Comparison of ENCODE assay signal across 8 cellular contexts in the genomic region with DNA sequence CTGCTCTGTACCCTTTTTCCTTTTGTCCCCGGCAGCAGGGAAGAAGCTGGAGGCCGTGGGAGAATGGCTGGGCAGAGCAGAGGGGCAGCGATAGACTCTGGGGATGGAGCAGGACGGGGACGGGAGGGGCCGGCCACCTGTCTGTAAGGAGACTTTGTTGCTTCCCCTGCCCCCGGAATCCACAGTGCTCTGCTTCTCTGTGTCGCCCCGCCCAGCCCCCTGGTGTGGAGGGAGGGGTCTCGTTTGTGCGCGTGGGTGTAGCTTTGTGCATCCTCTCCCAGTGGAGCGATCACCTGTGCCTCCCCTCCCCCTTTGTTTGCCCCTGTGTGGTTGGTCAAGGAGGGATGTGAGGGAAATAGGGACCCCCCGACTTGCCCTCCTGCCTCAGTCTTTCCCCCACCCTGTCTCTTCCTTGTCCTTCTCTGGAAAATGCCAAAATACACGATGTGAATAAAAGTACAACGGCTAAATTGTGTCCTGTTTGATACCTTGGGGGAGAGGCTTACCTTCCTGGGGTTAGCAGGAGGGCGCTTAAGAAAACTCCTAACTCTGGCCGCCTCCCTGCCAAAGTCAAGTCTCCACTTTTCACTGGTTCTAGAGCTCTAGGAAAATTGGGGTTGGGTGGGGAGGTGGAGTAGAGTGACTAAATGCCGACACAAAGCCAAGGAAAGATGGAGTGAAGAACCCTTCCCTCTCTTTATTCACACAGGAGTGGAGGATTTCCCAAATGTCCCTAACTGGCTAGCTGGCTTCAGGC. TPM values are rescaled to one million over a fixed set of nuclear protein-coding genes. Genes with fewer than 3 reads are reported as not detected.
DNase-seq lines count a peak whose midpoint lies in the region; ATAC-seq, FAIRE-seq and TF ChIP-seq lines count a peak whose summit lies in the region.

No MANE protein-coding gene starts in this region.

- ATAC-seq in IMR-90 (ENCODE audit: low read depth) (no peak), GM21619 (IDR thresholded peaks at IDR 0.05; ENCODE audit: unreplicated experiment) (no peak)
- no peak for ATAC-seq in naive thymus-derived CD8-positive, alpha-beta T cell

- DNase-seq in AG04450 (ENCODE audit: low read depth, low spot score) = no peak
- DNase-seq in IMR-90 = no peak
- DNase-seq in naive thymus-derived CD8-positive, alpha-beta T cell = peak in 6 of 10 donors; percentile 5 to 70 (median 27)
- no peak for DNase-seq in activated CD4-positive, CD25-positive, alpha-beta regulatory T cell treated with anti-CD3 and anti-CD28 coated beads, Interleukin-2, amount 50 U/mL, for 72 hours
- DNase-seq in activated CD4-positive, alpha-beta T cell treated with anti-CD3 and anti-CD28 coated beads for 48 hours = no peak
- DNase-seq in GM19239 (ENCODE audit: insufficient read length, low spot score) = no peak

- peaks cover 14% of the 10 kb centered on the region for H3K4me1 ChIP-seq in IMR-90 (ENCODE audit: control insufficient read depth, insufficient read depth, low read length)

- CTCF ChIA-PET in AG04450 (lab: Charles Lee) (interaction anchor here (0.8 kb wide), 1 partner anchor 31 kb away, joined by 8 read pairs; no protein-coding TSS in a partner anchor), IMR-90 (lab: Yijun Ruan, JAX) (no interaction called here)

- no peaks in the 10 kb centered on the region for H3K9me3 Mint-ChIP-seq in naive thymus-derived CD8-positive, alpha-beta T cell

- no peak overlapping the region for H3K56ac ChIP-seq in IMR-90 (ENCODE audit: extremely low read depth, insufficient read depth, low read length)

- H3K18ac ChIP-seq in IMR-90 (ENCODE audit: low read depth, low read length) = no peak overlapping the region

- dilution Hi-C loops in IMR-90 (cut with HindIII; ENCODE audit: low sequenced_read_pairs, unreplicated experiment) = no loop called here

- no peaks in the 10 kb centered on the region; the same call in 1 of the 2 replicates for H3K9me3 ChIP-seq in AG04450 (ENCODE audit: control insufficient read depth, insufficient read depth, low read length)
- H3K9me3 ChIP-seq in IMR-90 (ENCODE audit: control insufficient read depth, insufficient read depth, low read length) = no peaks in the 10 kb centered on the region

- peaks cover 5 to 49% (median 7%) of the 10 kb centered on the region in 3 donors for H3K36me3 Mint-ChIP-seq in naive thymus-derived CD8-positive, alpha-beta T cell

- no peak overlapping the region for H2BK20ac ChIP-seq in IMR-90 (ENCODE audit: low read depth, low read length)

- H4K91ac ChIP-seq in IMR-90 (ENCODE audit: insufficient read depth, low read depth, low read length) = peak overlapping the region; percentile 46; the same call in 1 of the 2 replicates

- H2AK5ac ChIP-seq in IMR-90 (ENCODE audit: low read depth, low read length) = peak overlapping the region; percentile 97; the same call in 1 of the 2 replicates

- H3K27ac ChIP-seq in AG04450 (ENCODE audit: low read depth, low read length) (no peak overlapping the region), IMR-90 (ENCODE audit: insufficient read depth, low read length) (peak overlapping the region; percentile 75; the same call in 1 of the 2 replicates), cingulate gyrus (ENCODE audit: low read depth, low read length) (peak overlapping the region; percentile 95)

- 0 out of 2 replicates have a peak, but pooled peaks cover 7% of the 10 kb centered on the region for H3K9me1 ChIP-seq in IMR-90 (ENCODE audit: insufficient read depth, low read length)

- BruUV-seq in IMR-90 (replicated peaks; lab: Mats Ljungman, UMichigan) = no TSS peak

- H3K4me3 ChIP-seq in AG04450 (ENCODE audit: low read depth, low read length) = peak overlapping the region; percentile 63
- no peak overlapping the region for H3K4me3 ChIP-seq in IMR-90 (ENCODE audit: insufficient read depth, low read depth, low read length)

- H3K9ac ChIP-seq in IMR-90 (ENCODE audit: low read depth, low read length) = peak overlapping the region; percentile 78; the same call in 1 of the 2 replicates

- peak overlapping the region; percentile 95 for H3K4me2 ChIP-seq in IMR-90 (ENCODE audit: low read depth, low read length)

- no peak for TF ChIP-seq POLR2A in IMR-90 (IDR thresholded peaks at IDR 0.05; ENCODE audit: low read depth, low read length)

- H2BK120ac ChIP-seq in IMR-90 (ENCODE audit: low read depth, low read length) = peak overlapping the region; percentile 65; the same call in 1 of the 2 replicates

- POLR2A ChIA-PET in AG04450 (lab: Yijun Ruan, JAX) = interaction anchor here (0.6 to 4.8 kb wide), 8 partner anchors 12 to 143 kb away, joined by 4 to 57 read pairs (median 10); a partner anchor contains a TSS
- POLR2A ChIA-PET in IMR-90 (lab: Charles Lee; ENCODE audit: unreplicated experiment) = interaction anchor here (0.6 to 1.9 kb wide), 4 partner anchors 14 to 308 kb away, joined by 3 to 10 read pairs (median 4); a partner anchor contains a TSS
- POLR2A ChIA-PET in naive thymus-derived CD8-positive, alpha-beta T cell (lab: Charles Lee) = interaction anchor here (1.0 to 7.2 kb wide), 13 partner anchors 8 to 243 kb away, joined by 3 to 119 read pairs (median 7); a partner anchor contains a TSS

- H2AK9ac ChIP-seq in IMR-90 (replicated peaks; ENCODE audit: low read depth, low read length, poor library complexity) = peak overlapping the region; percentile 95

- intact Hi-C loops in IMR-90 (cut with micrococcal nuclease) = loop anchor here (5.0 kb wide), 1 partner anchor 771 kb away; no protein-coding TSS in a partner anchor

- 96% methylated on average over 5 of the region's 19 CpGs; no CpG with 5 or more reads in 1 of the 2 experiments for WGBS in IMR-90 (ENCODE audit: extremely low coverage in 2 of 2, insufficient read length in 1 of 2), 2 experiments

- TF ChIP-seq RAD21 in IMR-90 (IDR thresholded peaks at IDR 0.05; ENCODE audit: low read length) = no peak

- peak overlapping the region; percentile 92 for H3K14ac ChIP-seq in IMR-90 (replicated peaks; ENCODE audit: low read depth, low read length)

- H3K27me3 Mint-ChIP-seq in naive thymus-derived CD8-positive, alpha-beta T cell = no peaks in the 10 kb centered on the region

- peak overlapping the region; percentile 92 to 93 for H4K8ac ChIP-seq in IMR-90 (ENCODE audit: low read depth in 2 of 2, low read length in 2 of 2)

- TF ChIP-seq CTCF in AG04450 (IDR thresholded peaks at IDR 0.05; ENCODE audit: low read depth, low read length) (no peak), IMR-90 (conservative IDR thresholded peaks at IDR 0.05; ENCODE audit: low read depth, low read length) (no peak)

- peak overlapping the region; percentile 92 for H4K5ac ChIP-seq in IMR-90 (ENCODE audit: low read depth, low read length)

- H3K79me1 ChIP-seq in IMR-90 (ENCODE audit: low read depth in 1 of 2, low read length in 2 of 2) = peaks cover 16 to 39% of the 10 kb centered on the region in 2 experiments

- H4K20me1 ChIP-seq in IMR-90 (ENCODE audit: insufficient read depth, low read length) = peaks cover 38% of the 10 kb centered on the region

- H3K23ac ChIP-seq in IMR-90 (ENCODE audit: low read depth, low read length) = peak overlapping the region; percentile 73

- H3K4ac ChIP-seq in IMR-90 (ENCODE audit: low read depth, low read length) = peak overlapping the region; percentile 95; the same call in 1 of the 2 replicates

- in situ Hi-C loops in IMR-90 (cut with MboI; ENCODE audit: low sequenced_read_pairs) = loop anchor here (5.0 kb wide), 1 partner anchor 96 kb away; no protein-coding TSS in a partner anchor

- H3K4me1 Mint-ChIP-seq in naive thymus-derived CD8-positive, alpha-beta T cell = peaks cover 25 to 51% (median 39%) of the 10 kb centered on the region in 4 donors

- H3K27ac Mint-ChIP-seq in naive thymus-derived CD8-positive, alpha-beta T cell = peak overlapping the region in 9 of 10 donors; percentile 72 to 96 (median 89)

- H2AFZ ChIP-seq in IMR-90 (replicated peaks; ENCODE audit: low read length, poor library complexity) = peak overlapping the region; percentile 95

- 0 out of 3 replicates have a peak overlapping the region, but pooled peaks have one; percentile 50 for H2BK15ac ChIP-seq in IMR-90 (ENCODE audit: low read depth, low read length)

- peak overlapping the region; percentile 78 for H2BK5ac ChIP-seq in IMR-90 (ENCODE audit: low read depth, low read length, poor library complexity, severe bottlenecking)

- peak overlapping the region; percentile 83 to 95 (median 88) for H3K4me3 Mint-ChIP-seq in naive thymus-derived CD8-positive, alpha-beta T cell

- FAIRE-seq in GM19239 (lab: Jason Lieb, UNC) = no peak

- H3K36me3 ChIP-seq in IMR-90 (ENCODE audit: control insufficient read depth, insufficient read depth, low read length) = peaks cover 58% of the 10 kb centered on the region

- H3K27me3 ChIP-seq in AG04450 (ENCODE audit: control insufficient read depth, insufficient read depth, low read length) (no peaks in the 10 kb centered on the region), IMR-90 (ENCODE audit: control insufficient read depth, insufficient read depth, low read length) (no peaks in the 10 kb centered on the region)

RNA-seq across cellular contexts. Expression of a gene that starts 1.0 kb away (rescaled TPM):
- polyA plus RNA-seq in AG04450 (2011; rRNA removed) = 1,246 and 1,347 TPM in 2 replicates
- polyA minus RNA-seq in AG04450 (2011; rRNA and poly(A)+ RNA removed) = 1,095 and 1,324 TPM in 2 replicates
- 1,842 and 2,176 TPM in 2 replicates for total RNA-seq in IMR-90 (2012; rRNA removed)
- polyA plus RNA-seq in IMR-90 (2012; rRNA removed) = 1,995 and 2,214 TPM in 2 replicates
- 1,900 and 1,916 TPM in 2 replicates for polyA plus RNA-seq in IMR-90 (2012; cell fraction: cytosol; rRNA removed)
- polyA plus RNA-seq in IMR-90 (2012; cell fraction: nucleus; rRNA removed; ENCODE audit: low replicate concordance) = 853 and 906 TPM in 2 replicates
- total RNA-seq in naive thymus-derived CD8-positive, alpha-beta T cell = 100 to 1,000 TPM; 159 to 163 TPM
- 100 to 1,000 TPM; 372 to 497 (median 479) TPM for polyA plus RNA-seq in naive thymus-derived CD8-positive, alpha-beta T cell

RNA-seq across cellular contexts. Expression of a gene that starts 6.8 kb away (rescaled TPM):
- polyA plus RNA-seq in AG04450 (2011; rRNA removed) (2.6 and 3.7 TPM in 2 replicates), IMR-90 (2012; rRNA removed) (4.1 and 4.3 TPM in 2 replicates)
- polyA minus RNA-seq in AG04450 (2011; rRNA and poly(A)+ RNA removed) = 2.1 and 2.3 TPM in 2 replicates
- 1.1 and 1.3 TPM in 2 replicates for total RNA-seq in IMR-90 (2012; rRNA removed)
- 3.5 and 5.0 TPM in 2 replicates for polyA plus RNA-seq in IMR-90 (2012; cell fraction: cytosol; rRNA removed)
- 3.4 and 6.9 TPM in 2 replicates for polyA plus RNA-seq in IMR-90 (2012; cell fraction: nucleus; rRNA removed; ENCODE audit: low replicate concordance)
- 10 to 100 TPM; 22.0 to 23.3 TPM for total RNA-seq in naive thymus-derived CD8-positive, alpha-beta T cell
- polyA plus RNA-seq in naive thymus-derived CD8-positive, alpha-beta T cell = 10 to 100 TPM; 10.1 to 10.6 (median 10.2) TPM

RNA-seq across cellular contexts. Expression of a gene that starts 14.4 kb away (rescaled TPM):
- polyA plus RNA-seq in AG04450 (2011; rRNA removed) (47.1 and 54.8 TPM in 2 replicates), IMR-90 (2012; rRNA removed) (67.7 and 69.7 TPM in 2 replicates)
- polyA minus RNA-seq in AG04450 (2011; rRNA and poly(A)+ RNA removed) = 96.2 and 123 TPM in 2 replicates
- 119 and 125 TPM in 2 replicates for total RNA-seq in IMR-90 (2012; rRNA removed)
- 55.4 and 73.2 TPM in 2 replicates for polyA plus RNA-seq in IMR-90 (2012; cell fraction: cytosol; rRNA removed)
- polyA plus RNA-seq in IMR-90 (2012; cell fraction: nucleus; rRNA removed; ENCODE audit: low replicate concordance) = 85.6 and 170 TPM in 2 replicates
- 10 to 100 TPM; 72.7 to 78.9 TPM for total RNA-seq in naive thymus-derived CD8-positive, alpha-beta T cell
- polyA plus RNA-seq in naive thymus-derived CD8-positive, alpha-beta T cell = 10 to 100 TPM; 55.3 to 69.2 (median 56.7) TPM

RNA-seq across cellular contexts. Expression of a gene that starts 15.3 kb away (rescaled TPM):
- polyA plus RNA-seq in AG04450 (2011; rRNA removed) (11.6 and 12.5 TPM in 2 replicates), IMR-90 (2012; rRNA removed) (61.0 and 67.5 TPM in 2 replicates)
- 8.0 and 8.7 TPM in 2 replicates for polyA minus RNA-seq in AG04450 (2011; rRNA and poly(A)+ RNA removed)
- 23.5 and 30.3 TPM in 2 replicates for total RNA-seq in IMR-90 (2012; rRNA removed)
- polyA plus RNA-seq in IMR-90 (2012; cell fraction: cytosol; rRNA removed) = 15.5 and 31.8 TPM in 2 replicates
- 41.3 and 52.2 TPM in 2 replicates for polyA plus RNA-seq in IMR-90 (2012; cell fraction: nucleus; rRNA removed; ENCODE audit: low replicate concordance)
- total RNA-seq in naive thymus-derived CD8-positive, alpha-beta T cell = 1 to 10 TPM; 2.6 to 2.7 TPM
- 1 to 10 TPM in 1 of 3 donors, under 1 TPM in 1, not detected in 1; 0.50 to 1.4 TPM for polyA plus RNA-seq in naive thymus-derived CD8-positive, alpha-beta T cell

RNA-seq across cellular contexts. Expression of a gene that starts 25.6 kb away (rescaled TPM):
- polyA plus RNA-seq in AG04450 (2011; rRNA removed) (3.4 and 3.6 TPM in 2 replicates), IMR-90 (2012; rRNA removed) (20.5 and 20.7 TPM in 2 replicates)
- polyA minus RNA-seq in AG04450 (2011; rRNA and poly(A)+ RNA removed) = 3.8 and 4.4 TPM in 2 replicates
- total RNA-seq in IMR-90 (2012; rRNA removed) = 0.56 and 0.72 TPM in 2 replicates
- polyA plus RNA-seq in IMR-90 (2012; cell fraction: cytosol; rRNA removed) = 6.0 and 6.9 TPM in 2 replicates
- polyA plus RNA-seq in IMR-90 (2012; cell fraction: nucleus; rRNA removed; ENCODE audit: low replicate concordance) = 166 and 303 TPM in 2 replicates
- total RNA-seq in naive thymus-derived CD8-positive, alpha-beta T cell = 1 to 10 TPM; 3.8 to 5.6 TPM
- polyA plus RNA-seq in naive thymus-derived CD8-positive, alpha-beta T cell = not detected

Comparison
In these comparisons a context has a peak if more than half of its experiments do, and no peak if none do; other contexts are left out.
1. DNase-seq: peak in naive thymus-derived CD8-positive, alpha-beta T cell (6 of 10); none in AG04450 (single experiment), IMR-90 (single experiment), activated CD4-positive, CD25-positive, alpha-beta regulatory T cell treated with anti-CD3 and anti-CD28 coated beads, Interleukin-2, amount 50 U/mL, for 72 hours (single experiment), activated CD4-positive, alpha-beta T cell treated with anti-CD3 and anti-CD28 coated beads for 48 hours (single experiment) and GM19239 (single experiment).